ENCODE assay signal across 1 cellular context in the genomic region with DNA sequence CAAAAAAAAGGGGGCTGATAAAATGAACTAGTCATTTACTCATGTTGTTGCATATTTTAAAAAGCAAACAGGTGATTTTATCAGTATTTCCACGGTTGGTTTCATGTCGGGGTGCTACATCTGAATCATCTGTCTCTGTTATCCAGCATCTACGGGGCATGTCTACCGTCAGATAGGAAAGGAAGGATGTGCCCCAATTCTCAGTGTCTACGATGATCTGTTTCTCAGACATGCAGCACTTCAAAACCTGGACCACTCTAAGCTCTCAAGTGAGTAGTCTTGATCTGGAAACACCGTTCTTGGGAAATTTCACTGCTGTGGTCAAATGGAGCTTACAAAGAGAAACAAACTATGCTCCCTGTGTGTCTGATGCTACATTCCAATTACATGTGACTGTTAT.
TF ChIP-seq lines count a peak whose summit lies in the region.

No MANE protein-coding gene starts in this region.

TF ChIP-seq in IMR-90, 13 proteins besides CTCF, POLR2A, EP300 and RAD21:
- TF ChIP-seq CEBPB (IDR thresholded peaks at IDR 0.05; ENCODE audit: low read depth, low read length) (peak; percentile 66; the same call in 1 of the 2 replicates), RCOR1 (IDR thresholded peaks at IDR 0.05; ENCODE audit: insufficient replicate concordance, low read length) (no peak), FOS (IDR thresholded peaks at IDR 0.05; ENCODE audit: low read depth, low read length) (peak; percentile 23; the same call in 1 of the 2 replicates)
